24 cellular contexts compared by ENCODE assay signal in genomic region chr4:76597423-76597979, GRCh38.
DNase-seq lines count a peak whose midpoint lies in the region; TF ChIP-seq lines count a peak whose summit lies in the region.
"Had no signal": no experiment of that assay in that cellular context is flagged by ENCODE, and none has a peak within 500 bp of the region (broad histone marks: within the 10 kb centered on the region; RNA-seq: fewer than 3 reads in every experiment).

No MANE protein-coding gene starts in this region.

- no peaks in the 10 kb centered on the region for H3K36me3 ChIP-seq in hepatocyte (replicated peaks; ENCODE audit: insufficient read depth, low read depth)
- no peaks in the 10 kb centered on the region for H3K36me3 ChIP-seq in stomach
- H3K36me3 ChIP-seq: pancreas, right atrium auricular region had no signal

- peaks cover 2% of the 10 kb centered on the region for H3K9me3 Mint-ChIP-seq in chondrocyte (ENCODE audit: low read depth)
- H3K9me3 Mint-ChIP-seq: activated CD4-positive, alpha-beta T cell treated with anti-CD3 and anti-CD28 coated beads, Interleukin-2, amount 10 ng/mL, durations not matched to agents 24 days and 14 days; activated T-cell treated with anti-CD3 and anti-CD28 coated beads, Interleukin-2, amount 50 U/mL, for 24 hours; CD8-positive, alpha-beta T cell; neural crest cell had no signal

- TF ChIP-seq CTCF in hepatocyte (IDR thresholded peaks at IDR 0.05; ENCODE audit: poor library complexity) (no peak), stomach (IDR thresholded peaks at IDR 0.05) (no peak), chondrocyte (IDR thresholded peaks at IDR 0.05) (no peak)

- no peaks in the 10 kb centered on the region for H4K20me1 ChIP-seq in hepatocyte (ENCODE audit: insufficient read depth, poor library complexity, severe bottlenecking)

- no peak for TF ChIP-seq POLR2A in stomach (IDR thresholded peaks at IDR 0.05)

- H3K4me3 Mint-ChIP-seq in chondrocyte (ENCODE audit: unreplicated experiment), result no peak overlapping the region
- H3K4me3 Mint-ChIP-seq: activated CD4-positive, alpha-beta T cell treated with anti-CD3 and anti-CD28 coated beads, Interleukin-2, amount 10 ng/mL, durations not matched to agents 24 days and 14 days; activated T-cell treated with anti-CD3 and anti-CD28 coated beads, Interleukin-2, amount 50 U/mL, for 24 hours; CD8-positive, alpha-beta T cell; neural crest cell had no signal

- no peak overlapping the region for H3K4me2 ChIP-seq in hepatocyte

- peak overlapping the region; percentile 95 for H3K27ac ChIP-seq in hepatocyte
- H3K27ac ChIP-seq in stomach, result peak overlapping the region; percentile 44 to 89 (median 70)
- H3K27ac ChIP-seq: right atrium auricular region had no signal

- H3K27me3 ChIP-seq in hepatocyte (no peaks in the 10 kb centered on the region), stomach (no peaks in the 10 kb centered on the region)
- H3K27me3 ChIP-seq: body of pancreas, pancreas, right atrium auricular region had no signal

- peaks cover 2% of the 10 kb centered on the region for H3K36me3 Mint-ChIP-seq in chondrocyte (ENCODE audit: low read depth)
- H3K36me3 Mint-ChIP-seq: CD8-positive, alpha-beta T cell had no signal

- H3K79me2 ChIP-seq in hepatocyte, result peaks cover 47% of the 10 kb centered on the region

- H2AFZ ChIP-seq in hepatocyte, result no peak overlapping the region

- peaks cover 45% of the 10 kb centered on the region for H3K4me1 ChIP-seq in hepatocyte (ENCODE audit: insufficient read depth)
- H3K4me1 ChIP-seq in stomach, result peaks cover 15 to 81% (median 42%) of the 10 kb centered on the region in 4 donors

- no peaks in the 10 kb centered on the region for H3K9me2 ChIP-seq in hepatocyte (replicated peaks; ENCODE audit: insufficient read depth)

- 50% methylated on average over 5 of the region's 5 CpGs for WGBS in hepatocyte (ENCODE audit: low lambda C conversion rate, missing lambda C conversion rate)
- 22 to 37% (median 31%) methylated on average over 5 of the region's 5 CpGs for WGBS in stomach, 5 donors

- TF ChIP-seq EP300 in stomach (IDR thresholded peaks at IDR 0.05), result no peak

- no peaks in the 10 kb centered on the region for H3K9me3 ChIP-seq in hepatocyte (ENCODE audit: low read depth)
- H3K9me3 ChIP-seq in stomach, result no peaks in the 10 kb centered on the region
- H3K9me3 ChIP-seq: body of pancreas, pancreas, right atrium auricular region had no signal

- intact Hi-C loops in stomach (cut with DNase I; ENCODE audit: low total_unique reads), result no loop called here

- H3K4me1 Mint-ChIP-seq in chondrocyte (ENCODE audit: low read depth), result peaks cover 57% of the 10 kb centered on the region
- H3K4me1 Mint-ChIP-seq: activated CD4-positive, alpha-beta T cell treated with anti-CD3 and anti-CD28 coated beads, Interleukin-2, amount 10 ng/mL, durations not matched to agents 24 days and 14 days had no signal

- no peaks in the 10 kb centered on the region for H3K27me3 Mint-ChIP-seq in chondrocyte (ENCODE audit: low read depth)

- no peak overlapping the region for H3K27ac Mint-ChIP-seq in chondrocyte (ENCODE audit: unreplicated experiment)
- H3K27ac Mint-ChIP-seq: activated CD4-positive, alpha-beta T cell treated with anti-CD3 and anti-CD28 coated beads, Interleukin-2, amount 10 ng/mL, durations not matched to agents 24 days and 14 days; activated T-cell treated with anti-CD3 and anti-CD28 coated beads, Interleukin-2, amount 50 U/mL, for 24 hours; CD8-positive, alpha-beta T cell had no signal

- peak; percentile 18 to 45 for DNase-seq in NCI-H524 (lab: John Stamatoyannopoulos, UW)
- no peak for DNase-seq in NCI-H524 treated with DMSO at 0.1 percent for 48 hours (lab: John Stamatoyannopoulos, UW)
- DNase-seq in NOMO-1 (lab: John Stamatoyannopoulos, UW; ENCODE audit: unreplicated experiment in 2 of 2), result peak; percentile 17
- no peak for DNase-seq in hepatocyte (ENCODE audit: low spot score)
- no peak for DNase-seq in stomach
- DNase-seq in chondrocyte (ENCODE audit: low spot score), result no peak
- no peak for DNase-seq in stimulated activated CD4-positive, alpha-beta T cell treated with anti-CD3 and anti-CD28 coated beads, Interleukin-4, amount 100 ng/mL, for 1 hour
- DNase-seq in activated CD4-positive, alpha-beta T cell treated with anti-CD3 and anti-CD28 coated beads for 1 hour, result no peak
- DNase-seq: 8988T; activated CD4-positive, alpha-beta T cell treated with anti-CD3 and anti-CD28 coated beads, Interleukin-2, amount 10 ng/mL, durations not matched to agents 24 days and 14 days; activated gamma-delta T cell treated with Interleukin-2 at 50 U/mL for 16 hours; activated T-cell treated with anti-CD3 and anti-CD28 coated beads, Interleukin-2, amount 50 U/mL, for 24 hours; body of pancreas; CD8-positive, alpha-beta T cell; cerebellar nuclear complex; DMS153; NCI-H1105 treated with DMSO at 0.1 percent for 48 hours; NCI-H1930; NCI-H526 treated with DMSO at 0.1 percent for 48 hours; pancreas; stimulated activated CD4-positive, alpha-beta T cell treated with anti-CD3 and anti-CD28 coated beads, Interleukin-2, amount 100 ng/mL, for 48 hours; T-helper 2 cell had no signal

- H3K4me3 ChIP-seq in hepatocyte (no peak overlapping the region), stomach (no peak overlapping the region)
- H3K4me3 ChIP-seq: body of pancreas, pancreas, right atrium auricular region had no signal

Comparison
In these comparisons a context has a peak if more than half of its experiments do, and no peak if none do; other contexts are left out.
1. DNase-seq: peak in NCI-H524 (2 of 2) and NOMO-1 (2 of 2); none in NCI-H524 treated with DMSO at 0.1 percent for 48 hours (single experiment), hepatocyte (single experiment), stomach (single experiment), chondrocyte (single experiment), stimulated activated CD4-positive, alpha-beta T cell treated with anti-CD3 and anti-CD28 coated beads, Interleukin-4, amount 100 ng/mL, for 1 hour (single experiment) and activated CD4-positive, alpha-beta T cell treated with anti-CD3 and anti-CD28 coated beads for 1 hour (single experiment).